In the genomic region with DNA sequence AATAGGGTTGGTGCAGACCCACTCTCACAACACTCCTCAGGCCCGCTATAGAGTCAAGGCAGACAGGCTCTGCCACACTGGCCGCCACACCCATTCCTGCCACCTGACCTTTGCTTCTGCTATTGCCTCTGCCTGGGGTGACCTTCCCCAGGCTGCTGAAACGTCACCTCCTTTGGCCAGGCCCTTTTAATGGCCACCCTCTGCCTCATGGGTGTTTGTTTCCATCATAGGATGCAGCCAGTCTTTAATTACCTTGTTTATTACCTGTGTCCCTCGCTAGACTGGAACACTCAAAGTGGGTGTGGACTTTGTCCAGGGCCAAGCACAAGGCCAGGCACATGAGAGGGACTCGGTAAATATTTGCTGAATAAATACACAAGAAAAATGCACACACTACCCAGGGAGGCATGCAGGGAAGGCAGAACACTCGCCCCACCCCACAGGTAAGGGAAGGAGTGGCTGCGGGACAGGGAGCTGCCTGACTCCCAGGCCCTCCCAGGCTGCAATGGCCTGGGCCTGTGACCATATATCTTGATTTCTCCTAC, we compare ENCODE assay signal across 10 cellular contexts. TPM values are rescaled to one million over a fixed set of nuclear protein-coding genes. Genes with fewer than 3 reads are reported as not detected.
DNase-seq lines count a peak whose midpoint lies in the region; ATAC-seq and TF ChIP-seq lines count a peak whose summit lies in the region.
"Had no signal": no experiment of that assay in that cellular context is flagged by ENCODE, and none has a peak within 500 bp of the region (broad histone marks: within the 10 kb centered on the region; RNA-seq: fewer than 3 reads in every experiment).

No MANE protein-coding gene starts in this region.

- H3K79me2 ChIP-seq in HCT116 (ENCODE audit: insufficient read depth, low read length): peaks cover 78% of the 10 kb centered on the region

- H3K9ac ChIP-seq in BLaER1 (peak overlapping the region; percentile 85; the same call in 1 of the 2 replicates), HCT116 (ENCODE audit: low read length) (0 out of 2 replicates have a peak overlapping the region, but pooled peaks have one; percentile 3)
- H3K9ac ChIP-seq: SK-N-SH had no signal

- H3K27ac ChIP-seq in BLaER1 (peak overlapping the region; percentile 92), HCT116 (ENCODE audit: low read depth, low read length) (peak overlapping the region; percentile 20)

- POLR2A ChIA-PET in HCT116 (lab: Charles Lee): interaction anchor here (1.6 to 3.7 kb wide), 3 partner anchors 15 to 41 kb away, joined by 3 to 52 read pairs (median 17); a partner anchor contains a TSS

- BruUV-seq in HCT116 (replicated peaks; lab: Mats Ljungman, UMichigan): no TSS peak

- H3K4me2 ChIP-seq in BLaER1 (peak overlapping the region; percentile 93), HCT116 (ENCODE audit: low read length) (peak overlapping the region; percentile 87; the same call in 1 of the 2 replicates)
- H3K4me2 ChIP-seq: SK-N-SH had no signal

- TF ChIP-seq RAD21 in HCT116 (IDR thresholded peaks at IDR 0.05; ENCODE audit: low read depth): no peak

- H3K4me3 ChIP-seq in BLaER1 (no peak overlapping the region), HCT116 (replicated peaks in 1 of 2; ENCODE audit: low read depth in 1 of 2, low read length in 2 of 2) (no peak overlapping the region)
- H3K4me3 ChIP-seq: coronary artery had no signal

- H3K9me3 ChIP-seq in BLaER1 (no peaks in the 10 kb centered on the region), HCT116 (ENCODE audit: control insufficient read depth in 1 of 2, insufficient read depth in 1 of 2, low read depth in 1 of 2, low read length in 2 of 2) (no peaks in the 10 kb centered on the region)
- H3K9me3 ChIP-seq: SK-N-SH had no signal

- RAD21 ChIA-PET in HCT116 (lab: Charles Lee; ENCODE audit: low non-redundant PET in 1 of 2, low total read pairs in 2 of 2, uncharacterized antibody in 2 of 2, unreplicated experiment in 2 of 2): no interaction called here

- H3K36me3 ChIP-seq in BLaER1 (peaks cover 27% of the 10 kb centered on the region), HCT116 (ENCODE audit: control insufficient read depth in 1 of 2, insufficient read depth in 2 of 2, low read length in 2 of 2) (peaks cover 5 to 24% of the 10 kb centered on the region in 2 experiments)

- H4K20me1 ChIP-seq in BLaER1: no peaks in the 10 kb centered on the region
- no peaks in the 10 kb centered on the region for H4K20me1 ChIP-seq in HCT116 (ENCODE audit: insufficient read depth)

- no peak overlapping the region for H2AFZ ChIP-seq in HCT116 (ENCODE audit: low read depth, low read length, poor library complexity, severe bottlenecking)

- CTCF ChIA-PET in HCT116 (lab: Charles Lee): interaction anchor here (1.0 to 1.3 kb wide), 2 partner anchors 9 to 40 kb away, joined by 3 to 4 read pairs; no protein-coding TSS in a partner anchor

- TF ChIP-seq POLR2A in HCT116 (IDR thresholded peaks at IDR 0.05; ENCODE audit: borderline replicate concordance, extremely low read depth, insufficient read depth, insufficient read length): no peak

- intact Hi-C loops in HCT116 (cut with micrococcal nuclease): loop anchor here (10.0 kb wide), 1 partner anchor 115 kb away; a partner anchor contains a TSS

- peaks cover 4% of the 10 kb centered on the region for H3K36me3 Mint-ChIP-seq in brain
- no peaks in the 10 kb centered on the region for H3K36me3 Mint-ChIP-seq in natural killer cell treated with Interleukin-12 subunit alpha and Interleukin-12 subunit beta and Interleukin-15 and Interleukin-18, amount 100 ng/mL, for 72 hours

- DNase-seq in HCT116 (ENCODE audit: low read depth, low spot score): no peak
- no peak for DNase-seq in natural killer cell treated with Interleukin-12 subunit alpha and Interleukin-12 subunit beta and Interleukin-15 and Interleukin-18, amount 100 ng/mL, for 72 hours (ENCODE audit: low spot score)
- no peak for DNase-seq in NCI-H1694 treated with DMSO at 0.1 percent for 48 hours (lab: John Stamatoyannopoulos, UW)
- DNase-seq in NCI-H446 treated with DMSO at 0.1 percent for 48 hours (lab: John Stamatoyannopoulos, UW): no peak
- DNase-seq in GM13976 (ENCODE audit: low spot score): no peak
- DNase-seq in HPDE6-E6E7 (ENCODE audit: extremely low spot score): no peak
- DNase-seq: SK-N-SH had no signal

- H3K9me3 Mint-ChIP-seq in brain: no peaks in the 10 kb centered on the region
- no peaks in the 10 kb centered on the region for H3K9me3 Mint-ChIP-seq in natural killer cell treated with Interleukin-12 subunit alpha and Interleukin-12 subunit beta and Interleukin-15 and Interleukin-18, amount 100 ng/mL, for 72 hours

- H3K27me3 Mint-ChIP-seq in brain: peaks cover 7% of the 10 kb centered on the region
- H3K27me3 Mint-ChIP-seq in natural killer cell treated with Interleukin-12 subunit alpha and Interleukin-12 subunit beta and Interleukin-15 and Interleukin-18, amount 100 ng/mL, for 72 hours: no peaks in the 10 kb centered on the region

- in situ Hi-C loops in GM13976 (cut with MboI; ENCODE audit: low sequenced_read_pairs, unreplicated experiment): no loop called here

- no peak for ATAC-seq in HCT116
- no peak for ATAC-seq in natural killer cell treated with Interleukin-12 subunit alpha and Interleukin-12 subunit beta and Interleukin-15 and Interleukin-18, amount 100 ng/mL, for 72 hours

- no peaks in the 10 kb centered on the region for H3K9me2 ChIP-seq in HCT116 (ENCODE audit: insufficient read depth)
- H3K9me2 ChIP-seq: SK-N-SH had no signal

- H3K27ac Mint-ChIP-seq in brain: peak overlapping the region in 3 of 5 experiments; percentile 57 to 84 (median 65)
- peak overlapping the region; percentile 91 to 98 for H3K27ac Mint-ChIP-seq in natural killer cell treated with Interleukin-12 subunit alpha and Interleukin-12 subunit beta and Interleukin-15 and Interleukin-18, amount 100 ng/mL, for 72 hours

- peak overlapping the region in 2 of 5 experiments; percentile 4 to 72 for H3K4me3 Mint-ChIP-seq in brain
- H3K4me3 Mint-ChIP-seq in natural killer cell treated with Interleukin-12 subunit alpha and Interleukin-12 subunit beta and Interleukin-15 and Interleukin-18, amount 100 ng/mL, for 72 hours: peak overlapping the region; percentile 70

- H3K27me3 ChIP-seq in BLaER1 (no peaks in the 10 kb centered on the region), HCT116 (ENCODE audit: insufficient read depth, low read length) (no peaks in the 10 kb centered on the region)

- H3K4me1 ChIP-seq in BLaER1: peaks cover 87% of the 10 kb centered on the region
- peaks cover 52 to 57% of the 10 kb centered on the region in 2 experiments for H3K4me1 ChIP-seq in HCT116 (ENCODE audit: control insufficient read depth in 1 of 2, insufficient read depth in 2 of 2, low read length in 2 of 2)

- TF ChIP-seq CTCF in HCT116 (IDR thresholded peaks at IDR 0.05 in 2 of 3, conservative IDR thresholded peaks at IDR 0.05 in 1 of 3; ENCODE audit: borderline replicate concordance in 1 of 3, insufficient read depth in 1 of 3, low read depth in 2 of 3, low read length in 2 of 3) (no peak), brain (conservative IDR thresholded peaks at IDR 0.05) (no peak), GM13976 (IDR thresholded peaks at IDR 0.05; ENCODE audit: borderline replicate concordance, control extremely low read depth, extremely low read depth, insufficient read depth, missing control alignments) (no peak)

- peaks cover 39% of the 10 kb centered on the region for H3K4me1 Mint-ChIP-seq in brain
- peaks cover 51 to 57% of the 10 kb centered on the region in 2 donors for H3K4me1 Mint-ChIP-seq in natural killer cell treated with Interleukin-12 subunit alpha and Interleukin-12 subunit beta and Interleukin-15 and Interleukin-18, amount 100 ng/mL, for 72 hours (ENCODE audit: low read depth in 2 of 2)

TF ChIP-seq in HCT116, 20 proteins besides CTCF, POLR2A, EP300 and RAD21 (continues in another document):
- no peak for TF ChIP-seq TCF7L2 (IDR thresholded peaks at IDR 0.05; ENCODE audit: borderline replicate concordance, extremely low read depth, insufficient read depth, insufficient read length)
- no peak for TF ChIP-seq POLR2AphosphoS5 (IDR thresholded peaks at IDR 0.05; ENCODE audit: low read depth, low read length)
- no peak for TF ChIP-seq YY1 (IDR thresholded peaks at IDR 0.05; ENCODE audit: extremely low read depth, insufficient replicate concordance, low read depth, low read length)
- no peak for TF ChIP-seq SP1 (IDR thresholded peaks at IDR 0.05; ENCODE audit: low read depth)
- TF ChIP-seq ELF1 (IDR thresholded peaks at IDR 0.05; ENCODE audit: borderline replicate concordance, low read depth): no peak

RNA-seq across cellular contexts. Expression of a gene that starts 3.2 kb away (rescaled TPM):
- 400 TPM for total RNA-seq in HCT116 (2021; ENCODE audit: unreplicated experiment)
- 263 and 315 TPM in 2 replicates for polyA plus RNA-seq in HCT116 (2012)
- polyA plus RNA-seq in brain (ENCODE audit: insufficient read depth, low read depth, low replicate concordance): 231 TPM
- total RNA-seq in natural killer cell treated with Interleukin-12 subunit alpha and Interleukin-12 subunit beta and Interleukin-15 and Interleukin-18, amount 100 ng/mL, for 72 hours: 100 to 1,000 TPM; 153 to 223 TPM

RNA-seq across cellular contexts. Expression of a gene that starts 20.7 kb away (rescaled TPM):
- total RNA-seq in HCT116 (2021; ENCODE audit: unreplicated experiment): 30.9 TPM
- polyA plus RNA-seq in HCT116 (2012): 22.4 and 23.8 TPM in 2 replicates
- polyA plus RNA-seq in brain (ENCODE audit: insufficient read depth, low read depth, low replicate concordance): 30.4 TPM
- 10 to 100 TPM; 42.1 to 50.7 TPM for total RNA-seq in natural killer cell treated with Interleukin-12 subunit alpha and Interleukin-12 subunit beta and Interleukin-15 and Interleukin-18, amount 100 ng/mL, for 72 hours

RNA-seq across cellular contexts. Expression of a gene that starts 38.2 kb away (rescaled TPM):
- 221 TPM for total RNA-seq in HCT116 (2021; ENCODE audit: unreplicated experiment)
- polyA plus RNA-seq in HCT116 (2012): 179 and 285 TPM in 2 replicates
- polyA plus RNA-seq in brain (ENCODE audit: insufficient read depth, low read depth, low replicate concordance): 159 TPM
- 100 to 1,000 TPM; 218 to 267 TPM for total RNA-seq in natural killer cell treated with Interleukin-12 subunit alpha and Interleukin-12 subunit beta and Interleukin-15 and Interleukin-18, amount 100 ng/mL, for 72 hours

RNA-seq across cellular contexts. Expression of a gene that starts 45.4 kb away (rescaled TPM):
- total RNA-seq in HCT116 (2021; ENCODE audit: unreplicated experiment): 4.8 TPM
- polyA plus RNA-seq in HCT116 (2012): 1.9 and 2.7 TPM in 2 replicates
- 7.6 TPM for polyA plus RNA-seq in brain (ENCODE audit: insufficient read depth, low read depth, low replicate concordance)
- total RNA-seq in natural killer cell treated with Interleukin-12 subunit alpha and Interleukin-12 subunit beta and Interleukin-15 and Interleukin-18, amount 100 ng/mL, for 72 hours: 1 to 10 TPM; 1.5 to 4.0 TPM
